In genomic region chr17:8118769-8119574, GRCh38 we compare ENCODE assay signal across 1 cellular context.
TF ChIP-seq lines count a peak whose summit lies in the region.

No MANE protein-coding gene starts in this region.

TF ChIP-seq in GM12878, 131 proteins besides CTCF, POLR2A, EP300 and RAD21 (continued from another document and continues in another):
- TF ChIP-seq ZBTB40 (IDR thresholded peaks at IDR 0.05; ENCODE audit: borderline replicate concordance): peak; percentile 85
- no peak for TF ChIP-seq MYC (IDR thresholded peaks at IDR 0.05; ENCODE audit: insufficient read depth, insufficient read length, insufficient replicate concordance, low read length, severe bottlenecking)
- no peak for TF ChIP-seq MEF2B (IDR thresholded peaks at IDR 0.05; ENCODE audit: partially characterized antibody, poor library complexity, severe bottlenecking)
- TF ChIP-seq RELA (IDR thresholded peaks at IDR 0.05; ENCODE audit: borderline replicate concordance, partially characterized antibody): peak; percentile 40
- TF ChIP-seq REST (IDR thresholded peaks at IDR 0.05; ENCODE audit: low read depth, low read length): no peak
- no peak for TF ChIP-seq POLR2AphosphoS2 (IDR thresholded peaks at IDR 0.05; ENCODE audit: low read depth, low read length)
- no peak for TF ChIP-seq HDGF (IDR thresholded peaks at IDR 0.05)
- TF ChIP-seq LARP7 (IDR thresholded peaks at IDR 0.05): no peak
- no peak; the same call in 1 of the 2 replicates for TF ChIP-seq DPF2 (IDR thresholded peaks at IDR 0.05)
- peak; percentile 10; the same call in 1 of the 2 replicates for TF ChIP-seq IRF4 (IDR thresholded peaks at IDR 0.05; ENCODE audit: low read depth, low read length)
- no peak for TF ChIP-seq NR2F1 (conservative IDR thresholded peaks at IDR 0.05)
- TF ChIP-seq CREM (IDR thresholded peaks at IDR 0.05; ENCODE audit: low read depth): no peak
- TF ChIP-seq YY1 (IDR thresholded peaks at IDR 0.05; ENCODE audit: low read depth, low read length): peak; percentile 78
- TF ChIP-seq BCL11A (IDR thresholded peaks at IDR 0.05; ENCODE audit: low read depth, low read length): no peak
- no peak for TF ChIP-seq ZBED1 (IDR thresholded peaks at IDR 0.05; ENCODE audit: borderline replicate concordance)
- no peak for TF ChIP-seq BMI1 (IDR thresholded peaks at IDR 0.05; ENCODE audit: borderline replicate concordance)
- peak; percentile 71; the same call in 1 of the 2 replicates for TF ChIP-seq GABPA (IDR thresholded peaks at IDR 0.05; ENCODE audit: low read depth)
- no peak for TF ChIP-seq EZH2 (IDR thresholded peaks at IDR 0.05; ENCODE audit: borderline replicate concordance, control insufficient read depth, low read depth, low read length)
- peak; percentile 28; the same call in 1 of the 2 replicates for TF ChIP-seq HCFC1 (IDR thresholded peaks at IDR 0.05; ENCODE audit: low read length)
- TF ChIP-seq CHD1 (IDR thresholded peaks at IDR 0.05; ENCODE audit: low read depth, low read length): no peak
- TF ChIP-seq HDAC6 (IDR thresholded peaks at IDR 0.05; ENCODE audit: unreplicated experiment): no peak
- TF ChIP-seq USF2 (IDR thresholded peaks at IDR 0.05; ENCODE audit: borderline replicate concordance, low read depth, low read length): no peak
- no peak; the same call in 1 of the 2 replicates for TF ChIP-seq JUNB (IDR thresholded peaks at IDR 0.05)
- 0 out of 2 replicates have a peak, but pooled peaks have one; percentile 28 for TF ChIP-seq CEBPZ (IDR thresholded peaks at IDR 0.05; ENCODE audit: low read depth, low read length)
- TF ChIP-seq RCOR1 (conservative IDR thresholded peaks at IDR 0.05; ENCODE audit: low read depth, low read length): no peak
- TF ChIP-seq IRF5 (IDR thresholded peaks at IDR 0.05; ENCODE audit: borderline replicate concordance): no peak
- TF ChIP-seq ZBTB4 (CRISPR knock-in tag; IDR thresholded peaks at IDR 0.05): no peak
- TF ChIP-seq ZNF217 (IDR thresholded peaks at IDR 0.05): no peak
- TF ChIP-seq SIN3A (IDR thresholded peaks at IDR 0.05; ENCODE audit: low read depth, low read length): no peak
- no peak for TF ChIP-seq ATF3 (IDR thresholded peaks at IDR 0.05; ENCODE audit: borderline replicate concordance, extremely low read depth, low read depth, low read length)
- peak; percentile 50; the same call in 1 of the 2 replicates for TF ChIP-seq MEF2A (IDR thresholded peaks at IDR 0.05; ENCODE audit: insufficient read depth, low read depth, low read length)
- TF ChIP-seq SUZ12 (IDR thresholded peaks at IDR 0.05; ENCODE audit: unreplicated experiment): no peak
- no peak for TF ChIP-seq SP1 (IDR thresholded peaks at IDR 0.05; ENCODE audit: low read depth, low read length)
- TF ChIP-seq HDAC2 (IDR thresholded peaks at IDR 0.05): no peak
- TF ChIP-seq SREBF1 (IDR thresholded peaks at IDR 0.05; ENCODE audit: low read length): no peak
- no peak for TF ChIP-seq PKNOX1 (IDR thresholded peaks at IDR 0.05)
- no peak for TF ChIP-seq BCL3 (IDR thresholded peaks at IDR 0.05; ENCODE audit: borderline replicate concordance, insufficient read depth, low read depth, low read length, poor library complexity, severe bottlenecking)
- TF ChIP-seq ZBTB33 (IDR thresholded peaks at IDR 0.05): no peak
